Comparison of ENCODE assay signal across 1 cellular context in the genomic region with DNA sequence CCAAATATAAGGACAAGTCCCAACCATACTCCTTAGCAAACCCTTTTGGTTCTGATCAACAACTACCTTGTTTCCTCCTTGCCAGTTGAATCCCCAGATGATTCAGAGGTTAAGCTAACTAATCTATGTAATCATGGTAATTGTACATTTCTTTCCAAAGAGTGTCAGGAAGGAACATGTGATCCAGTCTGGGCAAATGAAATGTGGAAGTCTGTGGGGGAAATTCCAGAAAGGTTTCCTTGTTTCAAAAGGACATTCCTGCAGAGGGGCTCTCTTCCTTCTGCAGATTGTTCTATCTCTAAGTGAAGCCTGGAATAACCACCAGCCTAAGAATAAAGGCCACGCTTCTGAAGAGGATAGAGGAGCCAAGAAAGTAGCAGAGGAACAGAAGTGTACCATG.
TF ChIP-seq lines count a peak whose summit lies in the region.

No MANE protein-coding gene starts in this region.

TF ChIP-seq in K562, 482 proteins besides CTCF, POLR2A, EP300 and RAD21 (continued from another document):
- TF ChIP-seq ZBTB17 (CRISPR knock-in tag; IDR thresholded peaks at IDR 0.05) = no peak
- TF ChIP-seq, protein P1, sequence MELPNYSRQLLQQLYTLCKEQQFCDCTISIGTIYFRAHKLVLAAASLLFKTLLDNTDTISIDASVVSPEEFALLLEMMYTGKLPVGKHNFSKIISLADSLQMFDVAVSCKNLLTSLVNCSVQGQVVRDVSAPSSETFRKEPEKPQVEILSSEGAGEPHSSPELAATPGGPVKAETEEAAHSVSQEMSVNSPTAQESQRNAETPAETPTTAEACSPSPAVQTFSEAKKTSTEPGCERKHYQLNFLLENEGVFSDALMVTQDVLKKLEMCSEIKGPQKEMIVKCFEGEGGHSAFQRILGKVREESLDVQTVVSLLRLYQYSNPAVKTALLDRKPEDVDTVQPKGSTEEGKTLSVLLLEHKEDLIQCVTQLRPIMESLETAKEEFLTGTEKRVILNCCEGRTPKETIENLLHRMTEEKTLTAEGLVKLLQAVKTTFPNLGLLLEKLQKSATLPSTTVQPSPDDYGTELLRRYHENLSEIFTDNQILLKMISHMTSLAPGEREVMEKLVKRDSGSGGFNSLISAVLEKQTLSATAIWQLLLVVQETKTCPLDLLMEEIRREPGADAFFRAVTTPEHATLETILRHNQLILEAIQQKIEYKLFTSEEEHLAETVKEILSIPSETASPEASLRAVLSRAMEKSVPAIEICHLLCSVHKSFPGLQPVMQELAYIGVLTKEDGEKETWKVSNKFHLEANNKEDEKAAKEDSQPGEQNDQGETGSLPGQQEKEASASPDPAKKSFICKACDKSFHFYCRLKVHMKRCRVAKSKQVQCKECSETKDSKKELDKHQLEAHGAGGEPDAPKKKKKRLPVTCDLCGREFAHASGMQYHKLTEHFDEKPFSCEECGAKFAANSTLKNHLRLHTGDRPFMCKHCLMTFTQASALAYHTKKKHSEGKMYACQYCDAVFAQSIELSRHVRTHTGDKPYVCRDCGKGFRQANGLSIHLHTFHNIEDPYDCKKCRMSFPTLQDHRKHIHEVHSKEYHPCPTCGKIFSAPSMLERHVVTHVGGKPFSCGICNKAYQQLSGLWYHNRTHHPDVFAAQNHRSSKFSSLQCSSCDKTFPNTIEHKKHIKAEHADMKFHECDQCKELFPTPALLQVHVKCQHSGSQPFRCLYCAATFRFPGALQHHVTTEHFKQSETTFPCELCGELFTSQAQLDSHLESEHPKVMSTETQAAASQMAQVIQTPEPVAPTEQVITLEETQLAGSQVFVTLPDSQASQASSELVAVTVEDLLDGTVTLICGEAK (IDR thresholded peaks at IDR 0.05) = no peak
- TF ChIP-seq, protein P1 (CRISPR knock-in tag; IDR thresholded peaks at IDR 0.05) = no peak
- TF ChIP-seq TBL1XR1 (IDR thresholded peaks at IDR 0.05; ENCODE audit: low read length in 2 of 2) = no peak
- TF ChIP-seq RUNX1 (IDR thresholded peaks at IDR 0.05; ENCODE audit: low read depth) = no peak
